ENCODE assay signal across 8 cellular contexts in genomic region chr9:7976167-7976755, GRCh38.
DNase-seq lines count a peak whose midpoint lies in the region; ATAC-seq and TF ChIP-seq lines count a peak whose summit lies in the region.

No MANE protein-coding gene starts in this region.

- H3K36me3 Mint-ChIP-seq in T-helper 1 cell treated with Interleukin-12 subunit alpha and Interleukin-12 subunit beta and Interleukin-4 antibody, amounts not matched to agents 30 μg/mL and 1 μg/mL, for 36 hours (ENCODE audit: low read depth) = peaks cover under 1% of the 10 kb centered on the region

- H3K4me3 Mint-ChIP-seq in T-helper 1 cell treated with Interleukin-12 subunit alpha and Interleukin-12 subunit beta and Interleukin-4 antibody, amounts not matched to agents 30 μg/mL and 1 μg/mL, for 36 hours = peak overlapping the region; percentile 51

- no peak for TF ChIP-seq POLR2A in upper lobe of left lung (IDR thresholded peaks at IDR 0.05)

- peak; percentile 95 for ATAC-seq in HG03103 (IDR thresholded peaks at IDR 0.05; ENCODE audit: low read depth, unreplicated experiment)
- ATAC-seq in upper lobe of left lung (ENCODE audit: low FRiP score in 2 of 2) = peak; percentile 71 to 83

- no peaks in the 10 kb centered on the region for H3K36me3 ChIP-seq in upper lobe of left lung

- H3K4me3 ChIP-seq in upper lobe of left lung = no peak overlapping the region

- no peaks in the 10 kb centered on the region for H3K27me3 ChIP-seq in upper lobe of left lung

- H3K27ac ChIP-seq in upper lobe of left lung = peak overlapping the region in 2 of 4 donors; percentile 18 to 25

- 50 to 77% methylated on average over 4 of the region's 4 CpGs for WGBS in upper lobe of left lung, 2 donors

- no peaks in the 10 kb centered on the region for H3K27me3 Mint-ChIP-seq in T-helper 1 cell treated with Interleukin-12 subunit alpha and Interleukin-12 subunit beta and Interleukin-4 antibody, amounts not matched to agents 30 μg/mL and 1 μg/mL, for 36 hours (ENCODE audit: low read depth)

- H3K9me3 Mint-ChIP-seq in T-helper 1 cell treated with Interleukin-12 subunit alpha and Interleukin-12 subunit beta and Interleukin-4 antibody, amounts not matched to agents 30 μg/mL and 1 μg/mL, for 36 hours = no peaks in the 10 kb centered on the region

- DNase-seq in activated T-cell treated with anti-CD3 and anti-CD28 coated beads for 1 hour (ENCODE audit: low read depth) (peak; percentile 8), germinal center (ENCODE audit: low spot score) (peak; percentile 54), upper lobe of left lung (peak in 1 of 2 donors; percentile 32), NCI-H187 treated with DMSO at 0.1 percent for 48 hours (lab: John Stamatoyannopoulos, UW) (no peak), GOT3 (lab: John Stamatoyannopoulos, UW) (no peak)
- no peak for DNase-seq in activated T-cell treated with anti-CD3 and anti-CD28 coated beads, Interleukin-2, amount 50 U/mL, for 1 hour

- peaks cover 49% of the 10 kb centered on the region for H3K4me1 Mint-ChIP-seq in T-helper 1 cell treated with Interleukin-12 subunit alpha and Interleukin-12 subunit beta and Interleukin-4 antibody, amounts not matched to agents 30 μg/mL and 1 μg/mL, for 36 hours (ENCODE audit: low read depth)

- H3K4me1 ChIP-seq in upper lobe of left lung = peaks cover 0 to 15% (median 6%) of the 10 kb centered on the region in 4 donors

- peak overlapping the region; percentile 88 for H3K27ac Mint-ChIP-seq in T-helper 1 cell treated with Interleukin-12 subunit alpha and Interleukin-12 subunit beta and Interleukin-4 antibody, amounts not matched to agents 30 μg/mL and 1 μg/mL, for 36 hours

- no peaks in the 10 kb centered on the region for H3K9me3 ChIP-seq in upper lobe of left lung

- TF ChIP-seq EP300 in upper lobe of left lung (IDR thresholded peaks at IDR 0.05) = no peak

- TF ChIP-seq CTCF in upper lobe of left lung (IDR thresholded peaks at IDR 0.05) = no peak

Comparison
In these comparisons a context has a peak if more than half of its experiments do, and no peak if none do; other contexts are left out.
1. DNase-seq: peak in activated T-cell treated with anti-CD3 and anti-CD28 coated beads for 1 hour (single experiment) and germinal center (single experiment); none in activated T-cell treated with anti-CD3 and anti-CD28 coated beads, Interleukin-2, amount 50 U/mL, for 1 hour (single experiment), NCI-H187 treated with DMSO at 0.1 percent for 48 hours (single experiment) and GOT3 (single experiment).